In genomic region chr13:99290890-99291289, GRCh38 we compare ENCODE assay signal across 2 cellular contexts.
TF ChIP-seq lines count a peak whose summit lies in the region.

No MANE protein-coding gene starts in this region.

TF ChIP-seq in H1, 55 proteins besides CTCF, POLR2A, EP300 and RAD21:
- TF ChIP-seq SRF (IDR thresholded peaks at IDR 0.05; ENCODE audit: low read depth, low read length) (no peak), SAP30 (IDR thresholded peaks at IDR 0.05; ENCODE audit: insufficient read depth, insufficient replicate concordance, low read length) (no peak), BRCA1 (IDR thresholded peaks at IDR 0.05; ENCODE audit: low read depth, low read length) (no peak), EGR1 (IDR thresholded peaks at IDR 0.05; ENCODE audit: borderline replicate concordance, low read depth, low read length) (no peak), CHD1 (IDR thresholded peaks at IDR 0.05; ENCODE audit: low read depth, low read length) (no peak), USF2 (IDR thresholded peaks at IDR 0.05; ENCODE audit: low read length) (0 out of 2 replicates have a peak, but pooled peaks have one; percentile 17), ZNF274 (IDR thresholded peaks at IDR 0.05; ENCODE audit: borderline replicate concordance, extremely low read depth, low read length) (no peak), CREB1 (IDR thresholded peaks at IDR 0.05) (no peak)

TF ChIP-seq in HepG2, 621 proteins besides CTCF, POLR2A, EP300 and RAD21:
- TF ChIP-seq HDAC2 (CRISPR knock-in tag; IDR thresholded peaks at IDR 0.05): no peak
- TF ChIP-seq ZNF235 (CRISPR knock-in tag; IDR thresholded peaks at IDR 0.05; ENCODE audit: borderline replicate concordance): no peak
- no peak for TF ChIP-seq ZBTB7A (CRISPR knock-in tag; IDR thresholded peaks at IDR 0.05)
- TF ChIP-seq HIVEP1 (CRISPR knock-in tag; IDR thresholded peaks at IDR 0.05): no peak
- no peak for TF ChIP-seq ZMYM3 (CRISPR knock-in tag; IDR thresholded peaks at IDR 0.05)
- no peak for TF ChIP-seq SP140L (CRISPR knock-in tag; IDR thresholded peaks at IDR 0.05; ENCODE audit: borderline replicate concordance)
- no peak for TF ChIP-seq ZNF839 (CRISPR knock-in tag; IDR thresholded peaks at IDR 0.05; ENCODE audit: borderline replicate concordance)
- TF ChIP-seq RFX1 (IDR thresholded peaks at IDR 0.05): no peak
- no peak for TF ChIP-seq BCLAF1 (IDR thresholded peaks at IDR 0.05)
- no peak for TF ChIP-seq GFI1 (CRISPR knock-in tag; IDR thresholded peaks at IDR 0.05; ENCODE audit: borderline replicate concordance)
- no peak for TF ChIP-seq MLXIP (CRISPR knock-in tag; IDR thresholded peaks at IDR 0.05; ENCODE audit: borderline replicate concordance)
- TF ChIP-seq SAP130 (CRISPR knock-in tag; IDR thresholded peaks at IDR 0.05; ENCODE audit: low read depth): no peak
- TF ChIP-seq CSRNP2 (CRISPR knock-in tag; conservative IDR thresholded peaks at IDR 0.05; ENCODE audit: low read depth): no peak
- no peak for TF ChIP-seq MEF2D (CRISPR knock-in tag; IDR thresholded peaks at IDR 0.05)
- TF ChIP-seq FUBP1 (CRISPR knock-in tag; IDR thresholded peaks at IDR 0.05; ENCODE audit: borderline replicate concordance): no peak
- no peak for TF ChIP-seq SOX13 (IDR thresholded peaks at IDR 0.05)
- no peak for TF ChIP-seq SOX13 (CRISPR knock-in tag; conservative IDR thresholded peaks at IDR 0.05 in 1 of 2, IDR thresholded peaks at IDR 0.05 in 1 of 2)
- TF ChIP-seq ZNF431 (CRISPR knock-in tag; IDR thresholded peaks at IDR 0.05; ENCODE audit: borderline replicate concordance, low read depth): no peak
- no peak for TF ChIP-seq ZBTB7B (CRISPR knock-in tag; IDR thresholded peaks at IDR 0.05)
- no peak for TF ChIP-seq GZF1 (CRISPR knock-in tag; IDR thresholded peaks at IDR 0.05)
- TF ChIP-seq CEBPB (IDR thresholded peaks at IDR 0.05; ENCODE audit: borderline replicate concordance, low read depth, low read length): no peak
